32 cellular contexts compared by ENCODE assay signal in the genomic region with DNA sequence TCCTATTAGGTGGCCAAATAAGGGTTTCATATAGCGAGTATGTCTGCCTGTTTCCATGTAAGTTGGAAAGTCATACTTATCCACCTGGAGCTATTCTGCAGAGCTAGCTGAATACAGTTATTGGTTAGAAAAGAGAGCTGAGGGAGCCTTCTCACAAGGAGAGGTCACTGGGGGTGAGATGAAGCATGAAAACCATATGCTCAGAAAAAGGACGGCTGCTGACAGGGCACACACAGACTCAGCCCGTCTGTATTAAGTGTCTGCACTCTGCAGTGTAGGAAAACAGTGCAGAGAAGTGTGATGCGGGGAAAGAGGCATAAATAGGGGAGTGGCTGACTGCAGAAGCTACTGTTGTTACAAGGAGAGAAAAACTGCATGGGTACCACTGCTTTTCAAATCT. TPM values are rescaled to one million over a fixed set of nuclear protein-coding genes. Genes with fewer than 3 reads are reported as not detected.
DNase-seq lines count a peak whose midpoint lies in the region; ATAC-seq lines count a peak whose summit lies in the region.
"Had no signal": no experiment of that assay in that cellular context is flagged by ENCODE, and none has a peak within 500 bp of the region (broad histone marks: within the 10 kb centered on the region; RNA-seq: fewer than 3 reads in every experiment).

No MANE protein-coding gene starts in this region.

- H3K27me3 ChIP-seq in SJCRH30: no peaks in the 10 kb centered on the region
- H3K27me3 ChIP-seq: left lung, Peyer's patch, right atrium auricular region had no signal

- H3K4me1 ChIP-seq in SJCRH30: peaks cover 7% of the 10 kb centered on the region
- H3K4me1 ChIP-seq: left lung, parathyroid adenoma, Peyer's patch, right atrium auricular region, SJSA1 had no signal

- intact Hi-C loops in Right ventricle myocardium inferior (cut with DNase I): no loop called here

- DNase-seq in EL: peak; percentile 22
- DNase-seq in NCI-H2227 (lab: John Stamatoyannopoulos, UW; ENCODE audit: unreplicated experiment): peak; percentile 65
- peak; percentile 12 to 18 for DNase-seq in cerebellar nuclear complex (lab: John Stamatoyannopoulos, UW)
- peak; percentile 7 for DNase-seq in myocyte (ENCODE audit: low read depth)
- DNase-seq in Right ventricle myocardium inferior (ENCODE audit: missing footprints): no peak
- DNase-seq in SJCRH30: no peak
- DNase-seq: activated CD4-positive, alpha-beta T cell treated with anti-CD3 and anti-CD28 coated beads for 4 hours; activated CD8-positive, alpha-beta memory T cell treated with anti-CD3 and anti-CD28 coated beads for 24 hours; activated T-cell treated with anti-CD3 and anti-CD28 coated beads for 4 hours; CD4-positive, alpha-beta T cell; effector CD8-positive, alpha-beta T cell; HCEC 1CT; left lung; mesendoderm; MV-4-11; NCI-H146; NCI-H2107; NCI-H510A treated with DMSO at 0.1 percent for 48 hours; Peyer's patch; stimulated activated CD4-positive, alpha-beta T cell treated with anti-CD3 and anti-CD28 coated beads, Interleukin-1b, Interleukin-23, amount 100 ng/mL, for 48 hours; stimulated activated CD8-positive, alpha-beta memory T cell treated with anti-CD3 and anti-CD28 coated beads, Interleukin-4, amount 100 ng/mL, for 48 hours; stimulated activated naive CD8-positive, alpha-beta T cell treated with anti-CD3 and anti-CD28 coated beads, Interleukin-15, amount 100 ng/mL, for 72 hours; T1000 had no signal

- no peaks in the 10 kb centered on the region; the same call in 1 of the 2 replicates for H3K9me3 ChIP-seq in SJCRH30 (replicated peaks)
- H3K9me3 ChIP-seq: left lung, Peyer's patch, right atrium auricular region, SJSA1, thoracic aorta had no signal

- ATAC-seq in Right ventricle myocardium inferior (no peak), GM21360 (IDR thresholded peaks at IDR 0.05; ENCODE audit: unreplicated experiment) (no peak)
- ATAC-seq: activated naive CD4-positive, alpha-beta T cell treated with anti-CD3 and anti-CD28 coated beads, Interleukin-2, amount 50 U/mL, for 72 hours; left lung; stimulated activated naive CD8-positive, alpha-beta T cell treated with anti-CD3 and anti-CD28 coated beads, Interleukin-15, amount 100 ng/mL, for 72 hours had no signal

- H3K27ac ChIP-seq in SJCRH30: no peak overlapping the region
- H3K27ac ChIP-seq: coronary artery, left lung, parathyroid adenoma, Peyer's patch, right atrium auricular region, SJSA1, thoracic aorta, VCaP had no signal

- H3K4me3 ChIP-seq in SJCRH30: no peak overlapping the region
- H3K4me3 ChIP-seq: coronary artery, left lung, Peyer's patch, right atrium auricular region, SJSA1, smooth muscle cell, thoracic aorta had no signal

- H3K36me3 ChIP-seq in SJCRH30: no peaks in the 10 kb centered on the region
- H3K36me3 ChIP-seq: left lung, Peyer's patch, right atrium auricular region, SJSA1, thoracic aorta had no signal

RNA-seq across cellular contexts. Expression of gene C3orf70, which starts 58.2 kb away (rescaled TPM):
- total RNA-seq in myocyte (0.05 TPM in 1 of 2 replicates, not detected in the other), Right ventricle myocardium inferior (2.0 TPM)
- polyA plus RNA-seq in myocyte (2012): not detected
- total RNA-seq in SJCRH30 (2014; rRNA removed; shearing (Covaris generic)): 11.7 and 11.8 TPM in 2 replicates
- total RNA-seq: CD4-positive, alpha-beta T cell had no signal

Comparison
In these comparisons a context has a peak if more than half of its experiments do, and no peak if none do; other contexts are left out.
1. DNase-seq: peak in EL (single experiment), NCI-H2227 (single experiment), cerebellar nuclear complex (2 of 2) and myocyte (single experiment); none in Right ventricle myocardium inferior (single experiment) and SJCRH30 (0 of 2).